Comparison of ENCODE assay signal across 12 cellular contexts in genomic region chr15:52378746-52379394, GRCh38.
DNase-seq lines count a peak whose midpoint lies in the region; ATAC-seq and TF ChIP-seq lines count a peak whose summit lies in the region.
"Had no signal": no experiment of that assay in that cellular context is flagged by ENCODE, and none has a peak within 500 bp of the region (broad histone marks: within the 10 kb centered on the region; RNA-seq: fewer than 3 reads in every experiment).

No MANE protein-coding gene starts in this region.

- peaks cover 13% of the 10 kb centered on the region for H3K4me1 Mint-ChIP-seq in T-helper 1 cell treated with Interleukin-12 subunit alpha and Interleukin-12 subunit beta and Interleukin-4 antibody, amounts not matched to agents 30 μg/mL and 1 μg/mL, for 36 hours (ENCODE audit: low read depth)
- H3K4me1 Mint-ChIP-seq in HFFc6 (ENCODE audit: low read depth), result peaks cover 12% of the 10 kb centered on the region

- H3K4me1 ChIP-seq in upper lobe of right lung, result no peaks in the 10 kb centered on the region

- H3K36me3 Mint-ChIP-seq in T-helper 1 cell treated with Interleukin-12 subunit alpha and Interleukin-12 subunit beta and Interleukin-4 antibody, amounts not matched to agents 30 μg/mL and 1 μg/mL, for 36 hours (ENCODE audit: low read depth), result peaks cover 54% of the 10 kb centered on the region
- peaks cover 52% of the 10 kb centered on the region for H3K36me3 Mint-ChIP-seq in HFFc6 (ENCODE audit: low read depth)

- no peak overlapping the region for H3K4me3 ChIP-seq in upper lobe of right lung

- TF ChIP-seq CTCF in HFFc6 (IDR thresholded peaks at IDR 0.05) (no peak), upper lobe of right lung (IDR thresholded peaks at IDR 0.05) (no peak)

- intact Hi-C loops in upper lobe of right lung (cut with DNase I), result no loop called here

- H3K27ac Mint-ChIP-seq in T-helper 1 cell treated with Interleukin-12 subunit alpha and Interleukin-12 subunit beta and Interleukin-4 antibody, amounts not matched to agents 30 μg/mL and 1 μg/mL, for 36 hours, result peak overlapping the region; percentile 36
- H3K27ac Mint-ChIP-seq in HFFc6, result no peak overlapping the region

- H3K27ac ChIP-seq in upper lobe of right lung, result no peak overlapping the region

- H3K36me3 ChIP-seq in upper lobe of right lung, result peaks cover 48% of the 10 kb centered on the region

- H3K4me3 Mint-ChIP-seq in T-helper 1 cell treated with Interleukin-12 subunit alpha and Interleukin-12 subunit beta and Interleukin-4 antibody, amounts not matched to agents 30 μg/mL and 1 μg/mL, for 36 hours, result peak overlapping the region; percentile 3
- H3K4me3 Mint-ChIP-seq in HFFc6, result no peak overlapping the region
- H3K4me3 Mint-ChIP-seq: activated naive CD4-positive, alpha-beta T cell treated with anti-CD3 and anti-CD28 coated beads for 36 hours had no signal

- no peaks in the 10 kb centered on the region for H3K27me3 Mint-ChIP-seq in T-helper 1 cell treated with Interleukin-12 subunit alpha and Interleukin-12 subunit beta and Interleukin-4 antibody, amounts not matched to agents 30 μg/mL and 1 μg/mL, for 36 hours (ENCODE audit: low read depth)
- H3K27me3 Mint-ChIP-seq in HFFc6 (ENCODE audit: insufficient read depth), result no peaks in the 10 kb centered on the region; the same call in 1 of the 2 replicates

- DNase-seq in HFFc6 (no peak), GM03348 (ENCODE audit: low spot score) (no peak), activated gamma-delta T cell (lab: John Stamatoyannopoulos, UW) (no peak), upper lobe of right lung (no peak)
- DNase-seq: activated naive CD4-positive, alpha-beta T cell treated with anti-CD3 and anti-CD28 coated beads for 36 hours; HCEC 1CT; hippocampal formation; NCI-H748 treated with DMSO at 0.1 percent for 48 hours had no signal

- H3K27me3 ChIP-seq in upper lobe of right lung, result no peaks in the 10 kb centered on the region

- ATAC-seq in GM18502 (IDR thresholded peaks at IDR 0.05; ENCODE audit: poor library complexity, unreplicated experiment) (peak; percentile 67), GM19372 (IDR thresholded peaks at IDR 0.05; ENCODE audit: low read depth, unreplicated experiment) (peak; percentile 46), HG02884 (IDR thresholded peaks at IDR 0.05; ENCODE audit: unreplicated experiment) (peak; percentile 60), upper lobe of right lung (no peak)

- no peaks in the 10 kb centered on the region for H3K9me3 ChIP-seq in upper lobe of right lung

- no peaks in the 10 kb centered on the region for H3K9me3 Mint-ChIP-seq in T-helper 1 cell treated with Interleukin-12 subunit alpha and Interleukin-12 subunit beta and Interleukin-4 antibody, amounts not matched to agents 30 μg/mL and 1 μg/mL, for 36 hours
- H3K9me3 Mint-ChIP-seq in HFFc6, result no peaks in the 10 kb centered on the region
- H3K9me3 Mint-ChIP-seq: activated naive CD4-positive, alpha-beta T cell treated with anti-CD3 and anti-CD28 coated beads for 36 hours had no signal
